In genomic region chr9:42357604-42358373, GRCh38 we compare ENCODE assay signal across 7 cellular contexts.
A peak's percentile ranks its signal among the peaks of the same experiment; 100 is the strongest.
DNase-seq lines count a peak whose midpoint lies in the region; ATAC-seq and TF ChIP-seq lines count a peak whose summit lies in the region.
"Not testable (repeated sequence)": the region's sequence is repeated elsewhere in the genome, so short reads cannot be mapped to it uniquely, and the experiment has no call there.

No MANE protein-coding gene starts in this region.

- not testable (repeated sequence) for TF ChIP-seq POLR2A in spleen (IDR thresholded peaks at IDR 0.05)

- H3K27ac ChIP-seq in GM23338 (ENCODE audit: low read depth) (peak overlapping the region; percentile 52; the same call in 1 of the 2 replicates), spleen (peak overlapping the region in 1 of 8 donors; percentile 36)

- 19 to 55% (median 22%) methylated on average over 23 to 30 of the region's 40 CpGs for WGBS in spleen, 5 donors

- H3K4me1 ChIP-seq in GM23338 (ENCODE audit: insufficient read depth), result peaks cover 27% of the 10 kb centered on the region
- not testable (repeated sequence) for H3K4me1 ChIP-seq in spleen

- peak overlapping the region; percentile 75 for H3K4me3 Mint-ChIP-seq in GM23338
- peak overlapping the region; percentile 33 for H3K4me3 Mint-ChIP-seq in activated naive CD4-positive, alpha-beta T cell treated with anti-CD3 and anti-CD28 coated beads, Interleukin-2, amount 50 U/mL, for 24 hours
- peak overlapping the region; percentile 49 for H3K4me3 Mint-ChIP-seq in endothelial cell (ENCODE audit: unreplicated experiment)
- peak overlapping the region; percentile 76 for H3K4me3 Mint-ChIP-seq in nephron progenitor cell

- H3K27me3 Mint-ChIP-seq in GM23338 (ENCODE audit: insufficient read depth, low read depth, poor library complexity) (peaks cover 17% of the 10 kb centered on the region), nephron progenitor cell (ENCODE audit: low read depth, poor library complexity) (peaks cover 22% of the 10 kb centered on the region)
- peaks cover 15% of the 10 kb centered on the region for H3K27me3 Mint-ChIP-seq in activated naive CD4-positive, alpha-beta T cell treated with anti-CD3 and anti-CD28 coated beads, Interleukin-2, amount 50 U/mL, for 24 hours
- H3K27me3 Mint-ChIP-seq in endothelial cell (ENCODE audit: unreplicated experiment), result not testable (repeated sequence)

- not testable (repeated sequence) for H4K20me1 ChIP-seq in GM23338 (replicated peaks; ENCODE audit: insufficient read depth)

- H3K36me3 ChIP-seq in GM23338 (ENCODE audit: insufficient read depth); spleen: not testable (repeated sequence)

- H2AFZ ChIP-seq in GM23338, result peak overlapping the region; percentile 76; the same call in 1 of the 2 replicates

- not testable (repeated sequence) for H3K79me2 ChIP-seq in GM23338 (replicated peaks; ENCODE audit: insufficient read depth)

- peaks cover 18% of the 10 kb centered on the region for H3K9me3 Mint-ChIP-seq in GM23338
- H3K9me3 Mint-ChIP-seq in activated naive CD4-positive, alpha-beta T cell treated with anti-CD3 and anti-CD28 coated beads, Interleukin-2, amount 50 U/mL, for 24 hours; endothelial cell (ENCODE audit: unreplicated experiment); nephron progenitor cell: not testable (repeated sequence)

- H3K9me3 ChIP-seq in iPS-18c (ENCODE audit: control insufficient read depth, insufficient read depth, low read length); spleen: not testable (repeated sequence)

- peak; percentile 59 for DNase-seq in GM23338 (ENCODE audit: low spot score)
- peak; percentile 26 for DNase-seq in NCI-H146 treated with DMSO at 0.1 percent for 48 hours (lab: John Stamatoyannopoulos, UW; ENCODE audit: unreplicated experiment)
- not testable (repeated sequence) for DNase-seq in endothelial cell (ENCODE audit: low spot score); nephron progenitor cell
- peak; percentile 78 for DNase-seq in spleen

- not testable (repeated sequence) for H3K9me2 ChIP-seq in GM23338 (ENCODE audit: insufficient read depth)

- H3F3A ChIP-seq in GM23338 (replicated peaks; ENCODE audit: low read depth), result not testable (repeated sequence)

- H3K36me3 Mint-ChIP-seq in GM23338 (ENCODE audit: low read depth); activated naive CD4-positive, alpha-beta T cell treated with anti-CD3 and anti-CD28 coated beads, Interleukin-2, amount 50 U/mL, for 24 hours; endothelial cell (ENCODE audit: low read depth, unreplicated experiment); nephron progenitor cell (ENCODE audit: low read depth): not testable (repeated sequence)

- not testable (repeated sequence) for H3K27me3 ChIP-seq in GM23338 (ENCODE audit: insufficient read depth); spleen (replicated peaks in 1 of 7)

- H3K4me1 Mint-ChIP-seq in GM23338, result peaks cover 29% of the 10 kb centered on the region
- H3K4me1 Mint-ChIP-seq in activated naive CD4-positive, alpha-beta T cell treated with anti-CD3 and anti-CD28 coated beads, Interleukin-2, amount 50 U/mL, for 24 hours; endothelial cell (ENCODE audit: unreplicated experiment): not testable (repeated sequence)
- H3K4me1 Mint-ChIP-seq in nephron progenitor cell, result peaks cover 24% of the 10 kb centered on the region

- H3K27ac Mint-ChIP-seq in GM23338, result peak overlapping the region; percentile 74
- H3K27ac Mint-ChIP-seq in activated naive CD4-positive, alpha-beta T cell treated with anti-CD3 and anti-CD28 coated beads, Interleukin-2, amount 50 U/mL, for 24 hours; endothelial cell (ENCODE audit: unreplicated experiment); nephron progenitor cell: not testable (repeated sequence)

- intact Hi-C loops in spleen (cut with DNase I; ENCODE audit: low total_unique reads), result not testable (repeated sequence)

- TF ChIP-seq CTCF in GM23338 (conservative IDR thresholded peaks at IDR 0.05; ENCODE audit: low read depth in 2 of 2); endothelial cell (IDR thresholded peaks at IDR 0.05; ENCODE audit: unreplicated experiment); nephron progenitor cell (IDR thresholded peaks at IDR 0.05); spleen (IDR thresholded peaks at IDR 0.05 in 8 of 11, conservative IDR thresholded peaks at IDR 0.05 in 3 of 11): not testable (repeated sequence)

- peak overlapping the region; percentile 54 for H3K4me3 ChIP-seq in GM23338
- peak overlapping the region; percentile 34; the same call in 1 of the 2 replicates for H3K4me3 ChIP-seq in iPS-18c (ENCODE audit: insufficient read depth, low read depth, low read length)
- H3K4me3 ChIP-seq in spleen, result peak overlapping the region in 1 of 8 donors; percentile 21

- H3K4me2 ChIP-seq in GM23338, result peak overlapping the region; percentile 61

- ATAC-seq in GM23338, result peak; percentile 71
